In the genomic region with DNA sequence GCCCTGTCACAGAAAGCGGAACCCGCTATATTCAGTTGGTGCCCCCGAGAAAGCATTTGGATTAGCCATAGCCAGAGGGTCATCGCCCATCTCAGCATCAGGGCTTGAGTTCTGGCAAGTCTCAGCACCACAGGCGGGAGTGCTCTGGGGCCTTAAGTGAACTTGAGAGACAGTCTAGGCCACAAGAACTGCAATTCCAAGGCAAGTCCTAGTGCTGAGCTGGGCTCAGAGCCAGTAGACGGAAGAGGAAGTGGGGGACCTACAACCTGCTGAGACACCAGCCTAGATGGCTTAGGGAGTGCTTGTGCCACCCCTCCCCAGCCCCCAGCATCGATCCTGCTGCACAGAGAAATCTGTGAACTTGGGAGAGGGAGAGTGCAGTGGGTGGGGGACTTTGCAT, we compare ENCODE assay signal across 18 cellular contexts.
A peak's percentile ranks its signal among the peaks of the same experiment; 100 is the strongest.
DNase-seq lines count a peak whose midpoint lies in the region; ATAC-seq and TF ChIP-seq lines count a peak whose summit lies in the region.
"Had no signal": no experiment of that assay in that cellular context is flagged by ENCODE, and none has a peak within 500 bp of the region (broad histone marks: within the 10 kb centered on the region; RNA-seq: fewer than 3 reads in every experiment).

No MANE protein-coding gene starts in this region.

- H3K4me3 ChIP-seq in A673 (ENCODE audit: low read depth, low read length, poor library complexity, severe bottlenecking): no peak overlapping the region

- ATAC-seq in HG03135 (IDR thresholded peaks at IDR 0.05; ENCODE audit: unreplicated experiment): no peak
- no peak for ATAC-seq in naive thymus-derived CD8-positive, alpha-beta T cell
- ATAC-seq: Panc1, Right ventricle myocardium inferior had no signal

- BruUV-seq in A673 (replicated peaks; lab: Mats Ljungman, UMichigan): no TSS peak

- no peaks in the 10 kb centered on the region for H3K9me3 ChIP-seq in A673 (ENCODE audit: low read depth, low read length, poor library complexity, severe bottlenecking)

- H3K36me3 Mint-ChIP-seq in naive thymus-derived CD8-positive, alpha-beta T cell: no peaks in the 10 kb centered on the region

- intact Hi-C loops in A673 (cut with micrococcal nuclease; ENCODE audit: unreplicated experiment): no loop called here

- peaks cover 4 to 16% (median 14%) of the 10 kb centered on the region in 4 donors for H3K4me1 Mint-ChIP-seq in naive thymus-derived CD8-positive, alpha-beta T cell
- H3K4me1 Mint-ChIP-seq: B cell had no signal

- CTCF ChIA-PET in A673 (lab: Charles Lee): no interaction called here

- DNase-seq in A673 (ENCODE audit: low spot score): peak; percentile 33
- DNase-seq in DMS79 treated with DMSO at 0.1 percent for 48 hours (lab: John Stamatoyannopoulos, UW): peak; percentile 86
- peak; percentile 70 for DNase-seq in RPMI8226
- DNase-seq in medulla oblongata (ENCODE audit: extremely low spot score): peak; percentile 58
- no peak for DNase-seq in naive thymus-derived CD8-positive, alpha-beta T cell
- no peak for DNase-seq in NCI-H2107 (lab: John Stamatoyannopoulos, UW)
- no peak for DNase-seq in NCI-H345 treated with DMSO at 0.1 percent for 48 hours (lab: John Stamatoyannopoulos, UW; ENCODE audit: unreplicated experiment)
- DNase-seq: ACHN; CD4-positive, alpha-beta T cell; GOT3; NCI-H1930; NCI-H510A; NCI-H82; T-helper 2 cell had no signal

- H3K27me3 ChIP-seq in A673 (replicated peaks; ENCODE audit: insufficient read depth, low read depth, low read length, poor library complexity): no peaks in the 10 kb centered on the region

- H3K36me3 ChIP-seq in A673 (ENCODE audit: insufficient read depth, low read length, poor library complexity, severe bottlenecking): no peaks in the 10 kb centered on the region

- H3K27me3 Mint-ChIP-seq in naive thymus-derived CD8-positive, alpha-beta T cell: peaks cover 0 to 3% (median 0%) of the 10 kb centered on the region in 5 donors
- H3K27me3 Mint-ChIP-seq: B cell had no signal

- H3K4me1 ChIP-seq in A673 (ENCODE audit: insufficient read depth, low read length, poor library complexity, severe bottlenecking): peaks cover 5% of the 10 kb centered on the region

- H3K27ac ChIP-seq in A673 (ENCODE audit: low read depth, low read length, poor library complexity, severe bottlenecking): no peak overlapping the region

- TF ChIP-seq CTCF in A673 (conservative IDR thresholded peaks at IDR 0.05; ENCODE audit: low read depth, low read length): no peak

- POLR2A ChIA-PET in A673 (lab: Charles Lee; ENCODE audit: low non-redundant PET): no interaction called here
- POLR2A ChIA-PET in naive thymus-derived CD8-positive, alpha-beta T cell (lab: Charles Lee): no interaction called here

- no peak overlapping the region for H3K4me3 Mint-ChIP-seq in naive thymus-derived CD8-positive, alpha-beta T cell
- H3K4me3 Mint-ChIP-seq: B cell; CD4-positive, alpha-beta T cell had no signal

- peaks cover 0 to 3% (median 0%) of the 10 kb centered on the region in 9 donors for H3K9me3 Mint-ChIP-seq in naive thymus-derived CD8-positive, alpha-beta T cell
- H3K9me3 Mint-ChIP-seq: CD4-positive, alpha-beta T cell had no signal

- no peak overlapping the region for H3K27ac Mint-ChIP-seq in naive thymus-derived CD8-positive, alpha-beta T cell
- H3K27ac Mint-ChIP-seq: B cell; CD4-positive, alpha-beta T cell had no signal

Comparison
In these comparisons a context has a peak if more than half of its experiments do, and no peak if none do; other contexts are left out.
1. DNase-seq: peak in A673 (single experiment), DMS79 treated with DMSO at 0.1 percent for 48 hours (single experiment), RPMI8226 (single experiment) and medulla oblongata (single experiment); none in naive thymus-derived CD8-positive, alpha-beta T cell (0 of 10), NCI-H2107 (single experiment) and NCI-H345 treated with DMSO at 0.1 percent for 48 hours (single experiment).